Comparison of ENCODE assay signal across 28 cellular contexts in genomic region chr2:175236930-175237329, GRCh38.
"Had no signal": no experiment of that assay in that cellular context is flagged by ENCODE, and none has a peak within 500 bp of the region (broad histone marks: within the 10 kb centered on the region; RNA-seq: fewer than 3 reads in every experiment).

No MANE protein-coding gene starts in this region.

- H3K9ac ChIP-seq: neural progenitor cell, parathyroid adenoma had no signal

- H3K9me3 ChIP-seq: psoas muscle, right lobe of liver, suprapubic skin, testis, tibial artery, transverse colon, upper lobe of right lung, uterus had no signal

- H3K4me1 ChIP-seq: neural progenitor cell, parathyroid adenoma, psoas muscle, right lobe of liver, suprapubic skin, testis, tibial artery, upper lobe of right lung, uterus had no signal

- H3K4me2 ChIP-seq: neural progenitor cell, smooth muscle cell had no signal

- H3K79me2 ChIP-seq: parathyroid adenoma had no signal

- H3K4me3 ChIP-seq: neural progenitor cell, ovary, psoas muscle, right lobe of liver, sigmoid colon, smooth muscle cell, spleen, suprapubic skin, testis, tibial artery, transverse colon, upper lobe of right lung, uterus had no signal

- DNase-seq: natural killer cell; occipital lobe; ovary; posterior cingulate gyrus; psoas muscle; right cardiac atrium; right lobe of liver; sigmoid colon; spleen; stimulated activated CD4-positive, alpha-beta T cell treated with anti-CD3 and anti-CD28 coated beads, Interleukin-12 subunit alpha, Interleukin-12 subunit beta, amount 100 ng/mL, for 4 hours; stimulated activated CD4-positive, alpha-beta T cell treated with anti-CD3 and anti-CD28 coated beads, Interleukin-1b, Interleukin-23, amount 100 ng/mL, for 48 hours; stimulated activated CD4-positive, alpha-beta T cell treated with anti-CD3 and anti-CD28 coated beads, Interleukin-4, amount 100 ng/mL, for 1 hour; stimulated activated CD4-positive, alpha-beta T cell treated with anti-CD3 and anti-CD28 coated beads, Interleukin-4, amount 100 ng/mL, for 4 hours; stimulated activated CD8-positive, alpha-beta memory T cell treated with anti-CD3 and anti-CD28 coated beads, Interleukin-4, amount 100 ng/mL, for 48 hours; stimulated activated naive CD4-positive, alpha-beta T cell; stimulated activated naive CD8-positive, alpha-beta T cell treated with anti-CD3 and anti-CD28 coated beads, Interleukin-15, amount 100 ng/mL, for 72 hours; stimulated activated naive CD8-positive, alpha-beta T cell treated with anti-CD3 and anti-CD28 coated beads, Interleukin-15, Interleukin-2, amounts not matched to agents 100 U/mL and 50 U/mL, for 24 hours; substantia nigra; testis; tibial artery; transverse colon; upper lobe of right lung; uterus had no signal

- ATAC-seq: natural killer cell; psoas muscle; right cardiac atrium; stimulated activated memory B cell treated with anti-CD40 and anti-IgM and Interleukin-4, amounts not matched to agents 10 μg/mL and 1 μg/mL and 100 μg/mL, for 72 hours; stimulated activated naive CD8-positive, alpha-beta T cell treated with anti-CD3 and anti-CD28 coated beads, Interleukin-15, amount 100 ng/mL, for 72 hours; stimulated activated naive CD8-positive, alpha-beta T cell treated with anti-CD3 and anti-CD28 coated beads, Interleukin-15, Interleukin-2, amounts not matched to agents 100 U/mL and 50 U/mL, for 24 hours; upper lobe of right lung had no signal

- H2AFZ ChIP-seq: neural progenitor cell, parathyroid adenoma had no signal

- H3K27ac ChIP-seq: neural progenitor cell, ovary, parathyroid adenoma, psoas muscle, right lobe of liver, sigmoid colon, spleen, suprapubic skin, testis, tibial artery, transverse colon, upper lobe of right lung, uterus had no signal

- H3K36me3 ChIP-seq: neural progenitor cell, ovary, right lobe of liver, sigmoid colon, spleen, suprapubic skin, tibial artery, transverse colon, upper lobe of right lung, uterus had no signal

- H3K27me3 ChIP-seq: neural progenitor cell, ovary, right lobe of liver, sigmoid colon, spleen, testis, transverse colon, upper lobe of right lung, uterus had no signal
